In the genomic region with DNA sequence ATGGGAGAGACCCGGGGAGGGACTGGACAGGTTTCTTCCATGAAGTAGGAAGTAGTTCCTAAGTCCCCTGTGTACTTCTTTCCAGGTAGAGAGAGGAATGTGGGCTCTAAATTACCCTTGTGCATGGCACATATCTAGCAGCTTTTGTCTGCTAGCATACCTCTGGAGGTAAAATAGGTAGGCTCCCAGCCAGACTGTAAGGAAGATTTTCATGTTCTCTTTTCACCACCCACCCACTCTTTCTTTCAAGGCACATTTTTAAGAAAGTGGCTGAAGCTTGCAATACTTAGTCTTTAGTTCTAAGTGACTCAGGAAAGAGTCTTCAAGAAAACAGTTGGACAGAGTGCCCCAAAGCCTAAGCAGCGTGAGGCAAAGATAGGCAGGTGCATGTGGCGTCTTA, we compare ENCODE assay signal across 17 cellular contexts.
DNase-seq lines count a peak whose midpoint lies in the region; ATAC-seq and TF ChIP-seq lines count a peak whose summit lies in the region.
"Had no signal": no experiment of that assay in that cellular context is flagged by ENCODE, and none has a peak within 500 bp of the region (broad histone marks: within the 10 kb centered on the region; RNA-seq: fewer than 3 reads in every experiment).

No MANE protein-coding gene starts in this region.

- H3K27me3 ChIP-seq in neutrophil: no peaks in the 10 kb centered on the region
- H3K27me3 ChIP-seq: BLaER1 had no signal

- no peaks in the 10 kb centered on the region for H3K9me3 ChIP-seq in neutrophil
- H3K9me3 ChIP-seq: BLaER1, HAP-1 had no signal

- H3K4me1 ChIP-seq in neutrophil (ENCODE audit: control insufficient read depth in 1 of 2, insufficient read depth in 1 of 2, low read depth in 1 of 2, low read length in 1 of 2): peaks cover 43 to 52% of the 10 kb centered on the region in 2 experiments

- H3K36me3 ChIP-seq in neutrophil: peaks cover 7% of the 10 kb centered on the region

- H3K36me3 Mint-ChIP-seq in activated T-cell treated with anti-CD3 and anti-CD28 coated beads, Interleukin-2, amount 50 U/mL, for 24 hours (ENCODE audit: low read depth): peaks cover 23% of the 10 kb centered on the region
- H3K36me3 Mint-ChIP-seq in dendritic cell treated with granulocyte-macrophage colony-stimulating factor and Interleukin-4, amounts not matched to agents 40 ng/mL and 50 ng/mL, for 4 days (ENCODE audit: low read depth): peaks cover 49% of the 10 kb centered on the region

- no peak overlapping the region for H3K4me3 Mint-ChIP-seq in activated T-cell treated with anti-CD3 and anti-CD28 coated beads, Interleukin-2, amount 50 U/mL, for 24 hours
- no peak overlapping the region for H3K4me3 Mint-ChIP-seq in dendritic cell treated with granulocyte-macrophage colony-stimulating factor and Interleukin-4, amounts not matched to agents 40 ng/mL and 50 ng/mL, for 4 days
- H3K4me3 Mint-ChIP-seq: CD4-positive, alpha-beta T cell; GM23338 had no signal

- no peak overlapping the region for H3K4me3 ChIP-seq in neutrophil (ENCODE audit: low read depth in 1 of 2, low read length in 1 of 2)
- H3K4me3 ChIP-seq: BLaER1, GM23338, HAP-1 had no signal

- peak overlapping the region; percentile 31 for H3K27ac Mint-ChIP-seq in activated T-cell treated with anti-CD3 and anti-CD28 coated beads, Interleukin-2, amount 50 U/mL, for 24 hours
- H3K27ac Mint-ChIP-seq in dendritic cell treated with granulocyte-macrophage colony-stimulating factor and Interleukin-4, amounts not matched to agents 40 ng/mL and 50 ng/mL, for 4 days: peak overlapping the region; percentile 96
- H3K27ac Mint-ChIP-seq: CD4-positive, alpha-beta T cell; GM23338 had no signal

- no peaks in the 10 kb centered on the region for H3K9me3 Mint-ChIP-seq in activated T-cell treated with anti-CD3 and anti-CD28 coated beads, Interleukin-2, amount 50 U/mL, for 24 hours
- H3K9me3 Mint-ChIP-seq in dendritic cell treated with granulocyte-macrophage colony-stimulating factor and Interleukin-4, amounts not matched to agents 40 ng/mL and 50 ng/mL, for 4 days: no peaks in the 10 kb centered on the region
- H3K9me3 Mint-ChIP-seq: CD4-positive, alpha-beta T cell; GM23338 had no signal

- intact Hi-C loops in dendritic cell treated with granulocyte-macrophage colony-stimulating factor and Interleukin-4, amounts not matched to agents 40 ng/mL and 50 ng/mL, for 4 days (cut with micrococcal nuclease): no loop called here

- no peaks in the 10 kb centered on the region for H3K27me3 Mint-ChIP-seq in activated T-cell treated with anti-CD3 and anti-CD28 coated beads, Interleukin-2, amount 50 U/mL, for 24 hours
- H3K27me3 Mint-ChIP-seq in dendritic cell treated with granulocyte-macrophage colony-stimulating factor and Interleukin-4, amounts not matched to agents 40 ng/mL and 50 ng/mL, for 4 days: no peaks in the 10 kb centered on the region
- H3K27me3 Mint-ChIP-seq: CD4-positive, alpha-beta T cell had no signal

- DNase-seq in activated T-cell treated with anti-CD3 and anti-CD28 coated beads, Interleukin-2, amount 50 U/mL, for 24 hours: no peak
- no peak for DNase-seq in activated T-cell treated with anti-CD3 and anti-CD28 coated beads for 4 hours
- DNase-seq in superior temporal gyrus (ENCODE audit: extremely low spot score): peak; percentile 38
- no peak for DNase-seq in ACHN
- DNase-seq: AML-193; Calu3; CD4-positive, alpha-beta T cell; DMS 273 treated with DMSO at 0.1 percent for 48 hours; IMR-90 had no signal

- H3K27ac ChIP-seq in neutrophil: peak overlapping the region; percentile 79
- H3K27ac ChIP-seq: 22Rv1, BLaER1 had no signal

- ATAC-seq in HG03196 (IDR thresholded peaks at IDR 0.05; ENCODE audit: unreplicated experiment) (no peak), HG02571 (IDR thresholded peaks at IDR 0.05; ENCODE audit: unreplicated experiment) (no peak)
- ATAC-seq: GM23338 had no signal

- TF ChIP-seq CTCF in neutrophil (IDR thresholded peaks at IDR 0.05): no peak

- peaks cover 59% of the 10 kb centered on the region for H3K4me1 Mint-ChIP-seq in activated T-cell treated with anti-CD3 and anti-CD28 coated beads, Interleukin-2, amount 50 U/mL, for 24 hours (ENCODE audit: low read depth)
- H3K4me1 Mint-ChIP-seq in dendritic cell treated with granulocyte-macrophage colony-stimulating factor and Interleukin-4, amounts not matched to agents 40 ng/mL and 50 ng/mL, for 4 days (ENCODE audit: low read depth): peaks cover 95% of the 10 kb centered on the region

- in situ Hi-C loops in ACHN (cut with HindIII; ENCODE audit: low pct_ligation_motif_present, low pct_unique_long_range_greater_than_20kb, low sequenced_read_pairs): no loop called here
